ENCODE assay signal across 1 cellular context in the genomic region with DNA sequence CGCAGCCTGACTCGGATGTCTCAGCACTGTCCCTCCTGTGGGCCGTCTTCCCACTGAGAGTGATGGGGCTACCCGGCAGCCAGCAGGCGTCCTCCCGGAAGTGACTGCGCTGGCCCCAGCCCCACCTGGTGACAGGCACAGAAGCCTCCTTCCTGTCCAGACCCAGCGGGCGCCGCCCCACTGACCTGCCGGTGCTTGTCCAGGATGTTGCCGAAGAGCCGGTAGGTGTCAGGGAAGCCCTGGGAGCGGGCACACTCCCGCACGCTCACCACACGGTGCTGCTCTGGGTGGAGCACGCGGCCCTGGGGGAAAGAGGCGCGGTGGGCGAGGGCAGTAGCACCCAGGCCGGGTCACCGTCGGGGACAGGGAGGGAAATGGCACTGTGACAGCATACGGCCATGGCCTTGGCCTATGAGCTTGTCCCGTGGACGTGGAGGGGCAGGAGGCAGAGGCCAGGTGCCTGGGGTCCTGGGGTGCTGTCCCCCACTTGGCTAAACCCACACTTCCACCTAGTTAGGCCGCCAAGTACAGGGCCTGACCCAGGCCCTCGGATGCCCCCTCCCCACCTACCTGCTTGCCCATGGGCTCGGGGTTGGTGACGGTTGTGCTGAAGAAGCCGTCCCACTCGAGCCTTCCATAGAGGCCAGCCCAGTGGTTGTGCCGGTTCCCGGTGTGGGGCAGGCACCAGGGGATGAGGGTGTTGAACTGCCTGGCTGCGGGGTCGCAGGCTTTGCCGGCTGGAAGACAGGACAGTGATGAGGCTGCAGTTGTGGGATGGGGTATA.
TF ChIP-seq lines count a peak whose summit lies in the region.

No MANE protein-coding gene starts in this region.

TF ChIP-seq in HepG2, 621 proteins besides CTCF, POLR2A, EP300 and RAD21:
- TF ChIP-seq AGO2 (optimal IDR thresholded peaks at IDR 0.05; ENCODE audit: low read depth, low read length) (peak; percentile 79), SUZ12 (IDR thresholded peaks at IDR 0.05; ENCODE audit: low read depth, low read length) (no peak), ARNTL (CRISPR knock-in tag; IDR thresholded peaks at IDR 0.05) (no peak)
